19 cellular contexts compared by ENCODE assay signal in genomic region chr1:187617776-187618175, GRCh38.
A peak's percentile ranks its signal among the peaks of the same experiment; 100 is the strongest.
DNase-seq lines count a peak whose midpoint lies in the region; ATAC-seq lines count a peak whose summit lies in the region.
"Had no signal": no experiment of that assay in that cellular context is flagged by ENCODE, and none has a peak within 500 bp of the region (broad histone marks: within the 10 kb centered on the region; RNA-seq: fewer than 3 reads in every experiment).

No MANE protein-coding gene starts in this region.

- H3K4me1 Mint-ChIP-seq in naive thymus-derived CD4-positive, alpha-beta T cell = peaks cover 0 to 2% (median 0%) of the 10 kb centered on the region in 7 donors
- H3K4me1 Mint-ChIP-seq: B cell had no signal

- no peaks in the 10 kb centered on the region for H3K27me3 ChIP-seq in naive thymus-derived CD4-positive, alpha-beta T cell (ENCODE audit: control insufficient read depth in 2 of 2, insufficient read depth in 2 of 2, low read length in 2 of 2)
- H3K27me3 ChIP-seq: BLaER1 treated with 17β-estradiol and CSF1 and Interleukin-3, amounts not matched to agents 10 nM and 100 nM had no signal

- H3K4me1 ChIP-seq in naive thymus-derived CD4-positive, alpha-beta T cell (ENCODE audit: control insufficient read depth in 2 of 2, insufficient read depth in 2 of 2, low read length in 2 of 2) = no peaks in the 10 kb centered on the region

- no peaks in the 10 kb centered on the region for H3K36me3 ChIP-seq in naive thymus-derived CD4-positive, alpha-beta T cell (ENCODE audit: control insufficient read depth in 2 of 3, insufficient read depth in 3 of 3, low read length in 3 of 3)
- H3K36me3 ChIP-seq: BLaER1 treated with 17β-estradiol and CSF1 and Interleukin-3, amounts not matched to agents 10 nM and 100 nM had no signal

- peak; percentile 12 for DNase-seq in Ammon's horn (ENCODE audit: low spot score)
- DNase-seq in DMS 273 treated with DMSO at 0.1 percent for 48 hours (lab: John Stamatoyannopoulos, UW) = peak; percentile 88
- peak; percentile 60 for DNase-seq in NCI-H82 (lab: John Stamatoyannopoulos, UW)
- peak; percentile 49 for DNase-seq in cerebellum (ENCODE audit: low spot score)
- no peak for DNase-seq in OCI-M2 (lab: John Stamatoyannopoulos, UW; ENCODE audit: unreplicated experiment)
- no peak for DNase-seq in naive thymus-derived CD4-positive, alpha-beta T cell
- no peak for DNase-seq in activated CD8-positive, alpha-beta memory T cell treated with anti-CD3 and anti-CD28 coated beads, Interleukin-2, amount 50 U/mL, for 48 hours
- DNase-seq: 8988T; Calu3; CD8-positive, alpha-beta T cell; DMS153; DMS79; GF-D8; HCEC 1CT had no signal

- no peaks in the 10 kb centered on the region for H3K27me3 Mint-ChIP-seq in naive thymus-derived CD4-positive, alpha-beta T cell
- H3K27me3 Mint-ChIP-seq: B cell had no signal

- H3K27ac Mint-ChIP-seq in naive thymus-derived CD4-positive, alpha-beta T cell = no peak overlapping the region
- H3K27ac Mint-ChIP-seq: B cell; CD8-positive, alpha-beta T cell; GM23338 had no signal

- H3K4me3 ChIP-seq in naive thymus-derived CD4-positive, alpha-beta T cell (ENCODE audit: low read length) = no peak overlapping the region
- H3K4me3 ChIP-seq: BLaER1 treated with 17β-estradiol and CSF1 and Interleukin-3, amounts not matched to agents 10 nM and 100 nM; GM12878; GM23338 had no signal

- intact Hi-C loops in naive thymus-derived CD4-positive, alpha-beta T cell (cut with micrococcal nuclease) = no loop called here

- H3K27ac ChIP-seq in naive thymus-derived CD4-positive, alpha-beta T cell (ENCODE audit: low read depth, low read length) = no peak overlapping the region
- H3K27ac ChIP-seq: BLaER1 treated with 17β-estradiol and CSF1 and Interleukin-3, amounts not matched to agents 10 nM and 100 nM had no signal

- POLR2A ChIA-PET in naive thymus-derived CD4-positive, alpha-beta T cell (lab: Charles Lee) = no interaction called here

- no peak overlapping the region for H3K4me3 Mint-ChIP-seq in naive thymus-derived CD4-positive, alpha-beta T cell
- H3K4me3 Mint-ChIP-seq: B cell; CD8-positive, alpha-beta T cell; GM23338 had no signal

- H3K9me3 ChIP-seq in naive thymus-derived CD4-positive, alpha-beta T cell (ENCODE audit: control insufficient read depth in 2 of 3, low read length in 3 of 3) = peaks cover 0 to 6% (median 0%) of the 10 kb centered on the region in 3 experiments

- H3K9me3 Mint-ChIP-seq in naive thymus-derived CD4-positive, alpha-beta T cell = peaks cover 8 to 37% (median 15%) of the 10 kb centered on the region in 11 donors

- H3K36me3 Mint-ChIP-seq in naive thymus-derived CD4-positive, alpha-beta T cell = peaks cover 0 to 8% (median 0%) of the 10 kb centered on the region in 5 donors
- H3K36me3 Mint-ChIP-seq: CD8-positive, alpha-beta T cell had no signal

- CTCF ChIA-PET in naive thymus-derived CD4-positive, alpha-beta T cell (lab: Charles Lee) = no interaction called here

- ATAC-seq in naive thymus-derived CD4-positive, alpha-beta T cell = no peak
- no peak for ATAC-seq in GM21737 (IDR thresholded peaks at IDR 0.05; ENCODE audit: unreplicated experiment)
- ATAC-seq: CD8-positive, alpha-beta T cell; GM12878; GM23338 had no signal

Comparison
In these comparisons a context has a peak if more than half of its experiments do, and no peak if none do; other contexts are left out.
1. DNase-seq: peak in Ammon's horn (single experiment), DMS 273 treated with DMSO at 0.1 percent for 48 hours (single experiment), NCI-H82 (single experiment) and cerebellum (single experiment); none in OCI-M2 (single experiment), naive thymus-derived CD4-positive, alpha-beta T cell (0 of 9) and activated CD8-positive, alpha-beta memory T cell treated with anti-CD3 and anti-CD28 coated beads, Interleukin-2, amount 50 U/mL, for 48 hours (single experiment).